Comparison of ENCODE assay signal across 15 cellular contexts in genomic region chr3:53224536-53224935, GRCh38.
"Had no signal": no experiment of that assay in that cellular context is flagged by ENCODE, and none has a peak within 500 bp of the region (broad histone marks: within the 10 kb centered on the region; RNA-seq: fewer than 3 reads in every experiment).

No MANE protein-coding gene starts in this region.

- DNase-seq: activated CD4-positive, alpha-beta T cell treated with anti-CD3 and anti-CD28 coated beads for 4 hours; activated CD8-positive, alpha-beta memory T cell treated with anti-CD3 and anti-CD28 coated beads, Interleukin-2, amount 50 U/mL, for 48 hours; activated naive CD8-positive, alpha-beta T cell treated with anti-CD3 and anti-CD28 coated beads for 36 hours; activated T-cell treated with anti-CD3 and anti-CD28 coated beads, Interleukin-2, amount 50 U/mL, for 72 hours; central memory CD4-positive, alpha-beta T cell; effector CD4-positive, alpha-beta T cell; foreskin fibroblast; mesendoderm; occipital lobe; stimulated activated CD4-positive, alpha-beta T cell treated with anti-CD3 and anti-CD28 coated beads, Interleukin-2, amount 100 ng/mL, for 48 hours; stimulated activated naive B cell treated with anti-CD40 and anti-IgM and Interleukin-4, amounts not matched to agents 10 μg/mL and 1 μg/mL and 100 μg/mL, for 72 hours; trophoblast cell had no signal

- H3K4me3 ChIP-seq: coronary artery, suprapubic skin had no signal

- H3K4me1 ChIP-seq: suprapubic skin had no signal

- ATAC-seq: activated T-cell treated with anti-CD3 and anti-CD28 coated beads, Interleukin-2, amount 50 U/mL, for 72 hours; SK-N-SH treated with all-trans-retinoic acid at 6 μM for 48 hours; stimulated activated naive B cell treated with anti-CD40 and anti-IgM and Interleukin-4, amounts not matched to agents 10 μg/mL and 1 μg/mL and 100 μg/mL, for 72 hours had no signal

- H3K27ac ChIP-seq: suprapubic skin had no signal

- H3K27me3 ChIP-seq: suprapubic skin had no signal

- H3K9me3 ChIP-seq: suprapubic skin had no signal
